ENCODE assay signal across 10 cellular contexts in the genomic region with DNA sequence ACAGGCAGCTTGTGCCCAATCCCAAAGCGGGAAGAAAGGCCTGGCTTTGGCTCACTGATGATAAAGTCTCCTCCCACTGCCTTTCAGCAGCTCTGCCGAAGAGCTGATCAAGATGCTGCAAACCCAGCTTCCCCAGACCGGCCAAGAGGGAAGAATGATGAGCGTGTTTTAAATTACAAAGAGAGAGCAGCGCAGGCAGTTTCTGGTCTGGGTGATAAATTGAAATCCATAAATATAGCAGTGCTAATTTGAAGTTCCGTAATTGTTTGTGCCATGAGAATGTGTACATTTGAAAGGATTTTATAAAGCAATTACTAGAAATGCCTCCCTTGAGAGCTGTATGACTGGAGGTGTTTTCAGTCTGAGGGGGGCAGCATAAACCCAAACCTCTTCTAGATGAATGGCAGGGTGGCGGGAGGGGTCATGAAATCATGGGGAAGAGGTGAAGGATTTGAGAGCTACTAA.
DNase-seq lines count a peak whose midpoint lies in the region; ATAC-seq and TF ChIP-seq lines count a peak whose summit lies in the region.
"Had no signal": no experiment of that assay in that cellular context is flagged by ENCODE, and none has a peak within 500 bp of the region (broad histone marks: within the 10 kb centered on the region; RNA-seq: fewer than 3 reads in every experiment).

No MANE protein-coding gene starts in this region.

- no peak overlapping the region for H4K8ac ChIP-seq in IMR-90 (ENCODE audit: low read depth in 2 of 2, low read length in 2 of 2)

- H4K20me1 ChIP-seq in IMR-90 (ENCODE audit: insufficient read depth, low read length) = peaks cover 3% of the 10 kb centered on the region; the same call in 1 of the 2 replicates

- in situ Hi-C loops in IMR-90 (cut with MboI; ENCODE audit: low sequenced_read_pairs) = no loop called here

- H3K23ac ChIP-seq in IMR-90 (ENCODE audit: low read depth, low read length) = no peak overlapping the region

- TF ChIP-seq CTCF in IMR-90 (conservative IDR thresholded peaks at IDR 0.05; ENCODE audit: low read depth, low read length) (no peak), fibroblast of mammary gland (conservative IDR thresholded peaks at IDR 0.05; ENCODE audit: control insufficient read depth, insufficient read depth, low read depth, low read length) (no peak)

- no peak for TF ChIP-seq POLR2A in IMR-90 (IDR thresholded peaks at IDR 0.05; ENCODE audit: low read depth, low read length)

- CTCF ChIA-PET in IMR-90 (lab: Yijun Ruan, JAX) = no interaction called here

- dilution Hi-C loops in IMR-90 (cut with HindIII; ENCODE audit: low sequenced_read_pairs, unreplicated experiment) = no loop called here

- H2BK15ac ChIP-seq in IMR-90 (ENCODE audit: low read depth, low read length) = no peak overlapping the region

- intact Hi-C loops in IMR-90 (cut with micrococcal nuclease) = no loop called here

- no peak overlapping the region for H2BK5ac ChIP-seq in IMR-90 (ENCODE audit: low read depth, low read length, poor library complexity, severe bottlenecking)

- ATAC-seq in IMR-90 (ENCODE audit: low read depth) (peak; percentile 44; the same call in 1 of the 2 replicates), HG02571 (IDR thresholded peaks at IDR 0.05; ENCODE audit: unreplicated experiment) (no peak), GM18873 (IDR thresholded peaks at IDR 0.05; ENCODE audit: low FRiP score, unreplicated experiment) (no peak)
- ATAC-seq: naive thymus-derived CD4-positive, alpha-beta T cell had no signal

- no peak overlapping the region for H3K4me2 ChIP-seq in IMR-90 (ENCODE audit: low read depth, low read length)

- H3K27me3 ChIP-seq in IMR-90 (ENCODE audit: control insufficient read depth, insufficient read depth, low read length) = no peaks in the 10 kb centered on the region

- H2BK20ac ChIP-seq in IMR-90 (ENCODE audit: low read depth, low read length) = no peak overlapping the region

- WGBS in IMR-90 (ENCODE audit: extremely low coverage in 2 of 2, insufficient read length in 1 of 2), 2 experiments = no CpG with 5 or more reads among the region's 7 CpGs

- H3K79me1 ChIP-seq in IMR-90 (ENCODE audit: low read depth in 1 of 2, low read length in 2 of 2) = peaks cover 10 to 39% of the 10 kb centered on the region in 2 experiments

- no peak overlapping the region for H2AK9ac ChIP-seq in IMR-90 (replicated peaks; ENCODE audit: low read depth, low read length, poor library complexity)

- TF ChIP-seq RAD21 in IMR-90 (IDR thresholded peaks at IDR 0.05; ENCODE audit: low read length) = no peak

- no peak overlapping the region for H4K5ac ChIP-seq in IMR-90 (ENCODE audit: low read depth, low read length)

- H3K9me3 ChIP-seq in IMR-90 (ENCODE audit: control insufficient read depth, insufficient read depth, low read length) = no peaks in the 10 kb centered on the region

- no peak overlapping the region for H3K9ac ChIP-seq in IMR-90 (ENCODE audit: low read depth, low read length)

- H3K27ac ChIP-seq in IMR-90 (ENCODE audit: insufficient read depth, low read length) = no peak overlapping the region

- H4K91ac ChIP-seq in IMR-90 (ENCODE audit: insufficient read depth, low read depth, low read length) = no peak overlapping the region

- no peak overlapping the region for H2AK5ac ChIP-seq in IMR-90 (ENCODE audit: low read depth, low read length)

- peaks cover 34% of the 10 kb centered on the region for H3K36me3 ChIP-seq in IMR-90 (ENCODE audit: control insufficient read depth, insufficient read depth, low read length)

- no peaks in the 10 kb centered on the region for H3K4me1 ChIP-seq in IMR-90 (ENCODE audit: control insufficient read depth, insufficient read depth, low read length)

- no peak overlapping the region for H3K4ac ChIP-seq in IMR-90 (ENCODE audit: low read depth, low read length)

- POLR2A ChIA-PET in IMR-90 (lab: Charles Lee; ENCODE audit: unreplicated experiment) = no interaction called here

- H3K18ac ChIP-seq in IMR-90 (ENCODE audit: low read depth, low read length) = no peak overlapping the region

- peaks cover 17% of the 10 kb centered on the region for H3K9me1 ChIP-seq in IMR-90 (ENCODE audit: insufficient read depth, low read length)

- no peak overlapping the region for H3K4me3 ChIP-seq in IMR-90 (ENCODE audit: insufficient read depth, low read depth, low read length)
- H3K4me3 ChIP-seq in fibroblast of mammary gland (ENCODE audit: control insufficient read depth, low read depth, low read length) = no peak overlapping the region

- DNase-seq in IMR-90 = no peak
- peak; percentile 23 for DNase-seq in NCI-H774 (lab: John Stamatoyannopoulos, UW)
- DNase-seq in fibroblast of mammary gland (ENCODE audit: low read depth) = peak; percentile 25
- peak; percentile 43 for DNase-seq in occipital lobe (lab: John Stamatoyannopoulos, UW)
- no peak for DNase-seq in HCEC 1CT
- DNase-seq: activated effector memory CD4-positive, alpha-beta T cell treated with Interleukin-2 at 50 U/mL for 16 hours; GDM1; naive thymus-derived CD4-positive, alpha-beta T cell had no signal

- H2BK120ac ChIP-seq in IMR-90 (ENCODE audit: low read depth, low read length) = no peak overlapping the region

- no TSS peak for BruUV-seq in IMR-90 (replicated peaks; lab: Mats Ljungman, UMichigan)

- no peak overlapping the region for H3K14ac ChIP-seq in IMR-90 (replicated peaks; ENCODE audit: low read depth, low read length)

- no peak overlapping the region for H2AFZ ChIP-seq in IMR-90 (replicated peaks; ENCODE audit: low read length, poor library complexity)

- H3K56ac ChIP-seq in IMR-90 (ENCODE audit: extremely low read depth, insufficient read depth, low read length) = no peak overlapping the region

TF ChIP-seq in IMR-90, 13 proteins besides CTCF, POLR2A, EP300 and RAD21:
- TF ChIP-seq, protein P1, sequence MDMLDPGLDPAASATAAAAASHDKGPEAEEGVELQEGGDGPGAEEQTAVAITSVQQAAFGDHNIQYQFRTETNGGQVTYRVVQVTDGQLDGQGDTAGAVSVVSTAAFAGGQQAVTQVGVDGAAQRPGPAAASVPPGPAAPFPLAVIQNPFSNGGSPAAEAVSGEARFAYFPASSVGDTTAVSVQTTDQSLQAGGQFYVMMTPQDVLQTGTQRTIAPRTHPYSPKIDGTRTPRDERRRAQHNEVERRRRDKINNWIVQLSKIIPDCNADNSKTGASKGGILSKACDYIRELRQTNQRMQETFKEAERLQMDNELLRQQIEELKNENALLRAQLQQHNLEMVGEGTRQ (IDR thresholded peaks at IDR 0.05; ENCODE audit: low read depth, low read length) = no peak
- TF ChIP-seq NFE2L2 (IDR thresholded peaks at IDR 0.05; ENCODE audit: low read depth, low read length) (no peak), MXI1 (IDR thresholded peaks at IDR 0.05; ENCODE audit: borderline replicate concordance, low read depth, low read length) (no peak), MAZ (IDR thresholded peaks at IDR 0.05; ENCODE audit: borderline replicate concordance, low read depth, low read length) (no peak), RFX5 (IDR thresholded peaks at IDR 0.05; ENCODE audit: low read depth, low read length) (no peak), MAFK (IDR thresholded peaks at IDR 0.05; ENCODE audit: low read depth, low read length) (no peak)
- TF ChIP-seq, protein P2, sequence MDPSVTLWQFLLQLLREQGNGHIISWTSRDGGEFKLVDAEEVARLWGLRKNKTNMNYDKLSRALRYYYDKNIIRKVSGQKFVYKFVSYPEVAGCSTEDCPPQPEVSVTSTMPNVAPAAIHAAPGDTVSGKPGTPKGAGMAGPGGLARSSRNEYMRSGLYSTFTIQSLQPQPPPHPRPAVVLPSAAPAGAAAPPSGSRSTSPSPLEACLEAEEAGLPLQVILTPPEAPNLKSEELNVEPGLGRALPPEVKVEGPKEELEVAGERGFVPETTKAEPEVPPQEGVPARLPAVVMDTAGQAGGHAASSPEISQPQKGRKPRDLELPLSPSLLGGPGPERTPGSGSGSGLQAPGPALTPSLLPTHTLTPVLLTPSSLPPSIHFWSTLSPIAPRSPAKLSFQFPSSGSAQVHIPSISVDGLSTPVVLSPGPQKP (IDR thresholded peaks at IDR 0.05; ENCODE audit: borderline replicate concordance, low read depth, low read length) = no peak

Comparison
In these comparisons a context has a peak if more than half of its experiments do, and no peak if none do; other contexts are left out.
1. DNase-seq: peak in NCI-H774 (single experiment), fibroblast of mammary gland (single experiment) and occipital lobe (single experiment); none in IMR-90 (single experiment) and HCEC 1CT (single experiment).